In the genomic region with DNA sequence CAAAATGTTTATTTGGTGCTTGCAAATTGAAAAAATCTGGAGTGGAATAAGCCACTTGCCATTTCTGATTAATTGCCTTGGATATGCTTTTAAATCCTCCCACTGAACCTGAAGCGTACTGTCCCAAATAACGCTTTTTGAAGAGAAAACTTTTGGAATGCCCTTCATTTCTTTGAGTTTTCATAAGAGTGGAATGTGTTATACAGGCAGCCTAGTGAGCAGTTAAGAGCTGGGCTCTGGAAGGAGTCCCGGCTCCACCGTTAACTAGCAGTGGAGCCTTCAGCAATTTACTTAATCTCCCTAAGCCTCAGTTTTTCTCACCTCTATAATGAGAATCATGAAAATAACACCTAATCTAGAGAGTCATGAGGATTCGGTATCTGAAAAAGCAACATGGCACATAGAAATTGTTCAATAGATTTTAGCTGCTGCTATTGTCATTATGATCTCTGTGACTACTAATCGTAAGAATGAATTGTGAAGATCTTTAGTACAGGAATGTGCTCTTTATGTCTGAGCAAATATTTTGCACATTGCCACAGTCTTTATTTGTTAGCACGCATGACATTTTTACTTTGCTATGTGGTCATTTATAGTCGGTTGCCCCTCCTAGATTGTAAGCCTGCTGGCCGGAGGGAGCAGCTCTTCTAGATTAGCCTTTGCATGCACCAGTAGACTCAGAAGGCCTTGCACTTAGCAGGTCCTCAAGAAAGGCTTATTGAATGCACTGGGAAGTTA, we compare ENCODE assay signal across 19 cellular contexts. TPM values are rescaled to one million over a fixed set of nuclear protein-coding genes. Genes with fewer than 3 reads are reported as not detected.
DNase-seq lines count a peak whose midpoint lies in the region; ATAC-seq, FAIRE-seq and TF ChIP-seq lines count a peak whose summit lies in the region.
"Had no signal": no experiment of that assay in that cellular context is flagged by ENCODE, and none has a peak within 500 bp of the region (broad histone marks: within the 10 kb centered on the region; RNA-seq: fewer than 3 reads in every experiment).

No MANE protein-coding gene starts in this region.

- H3K36me3 Mint-ChIP-seq in GM23338 (ENCODE audit: low read depth), result no peaks in the 10 kb centered on the region
- no peaks in the 10 kb centered on the region for H3K36me3 Mint-ChIP-seq in brain
- H3K36me3 Mint-ChIP-seq: CD8-positive, alpha-beta memory T cell had no signal

- WGBS in pancreas, 2 donors, result 88 to 93% methylated on average over 9 of the region's 9 CpGs

- no peaks in the 10 kb centered on the region for H3K9me3 ChIP-seq in pancreas
- H3K9me3 ChIP-seq: BLaER1 had no signal

- no peaks in the 10 kb centered on the region for H3K9me3 Mint-ChIP-seq in GM23338
- H3K9me3 Mint-ChIP-seq in brain, result no peaks in the 10 kb centered on the region
- H3K9me3 Mint-ChIP-seq: CD8-positive, alpha-beta memory T cell had no signal

- H3K4me2 ChIP-seq in GM23338, result no peak overlapping the region
- H3K4me2 ChIP-seq: BLaER1 had no signal

- H3K4me1 Mint-ChIP-seq in GM23338, result peaks cover 5% of the 10 kb centered on the region
- H3K4me1 Mint-ChIP-seq in brain, result peaks cover 21% of the 10 kb centered on the region
- H3K4me1 Mint-ChIP-seq: CD8-positive, alpha-beta memory T cell had no signal

- H3K36me3 ChIP-seq in GM23338 (ENCODE audit: insufficient read depth) (no peaks in the 10 kb centered on the region), pancreas (no peaks in the 10 kb centered on the region)
- H3K36me3 ChIP-seq: BLaER1 had no signal

- DNase-seq in AG09309 (ENCODE audit: low read depth) (peak; percentile 67), GM23338 (ENCODE audit: low spot score) (no peak), retinal pigment epithelial cell (ENCODE audit: low read depth) (peak; percentile 66), activated gamma-delta T cell treated with Interleukin-2 at 50 U/mL for 16 hours (no peak), pancreas (no peak), foreskin melanocyte (no peak)
- no peak for DNase-seq in activated T-cell treated with anti-CD3 and anti-CD28 coated beads, Interleukin-2, amount 50 U/mL, for 48 hours
- DNase-seq: CD8-positive, alpha-beta memory T cell; DMS 273 treated with DMSO at 0.1 percent for 48 hours; NCI-H1417 treated with DMSO at 0.1 percent for 48 hours; NCI-H2081 treated with DMSO at 0.1 percent for 48 hours; NCI-H226; NCI-H526 had no signal

- no peak overlapping the region for H3K4me3 Mint-ChIP-seq in GM23338
- H3K4me3 Mint-ChIP-seq in brain, result peak overlapping the region in 1 of 5 experiments; percentile 65

- no peaks in the 10 kb centered on the region for H3K27me3 Mint-ChIP-seq in GM23338 (ENCODE audit: insufficient read depth, low read depth, poor library complexity)
- no peaks in the 10 kb centered on the region for H3K27me3 Mint-ChIP-seq in brain

- H3F3A ChIP-seq in GM23338 (replicated peaks; ENCODE audit: low read depth), result no peaks in the 10 kb centered on the region

- no peaks in the 10 kb centered on the region for H4K20me1 ChIP-seq in GM23338 (replicated peaks; ENCODE audit: insufficient read depth)
- H4K20me1 ChIP-seq: BLaER1 had no signal

- H3K4me3 ChIP-seq in AG09309 (ENCODE audit: control insufficient read depth, low read depth, low read length) (no peak overlapping the region), GM23338 (no peak overlapping the region), retinal pigment epithelial cell (ENCODE audit: low read length) (no peak overlapping the region), pancreas (no peak overlapping the region)
- H3K4me3 ChIP-seq: BLaER1 had no signal

- no peaks in the 10 kb centered on the region for H3K9me2 ChIP-seq in GM23338 (ENCODE audit: insufficient read depth)

- intact Hi-C loops in pancreas (cut with DNase I), result no loop called here

- 0 out of 2 replicates have a peak overlapping the region, but pooled peaks have one; percentile 20 for H2AFZ ChIP-seq in GM23338

- H3K27me3 ChIP-seq in GM23338 (ENCODE audit: insufficient read depth), result no peaks in the 10 kb centered on the region
- no peaks in the 10 kb centered on the region for H3K27me3 ChIP-seq in pancreas
- H3K27me3 ChIP-seq: BLaER1 had no signal

- H3K79me2 ChIP-seq in GM23338 (replicated peaks; ENCODE audit: insufficient read depth), result no peaks in the 10 kb centered on the region

- H3K27ac ChIP-seq in GM23338 (ENCODE audit: low read depth) (no peak overlapping the region), pancreas (no peak overlapping the region)
- H3K27ac ChIP-seq: BLaER1, RWPE1 had no signal

- TF ChIP-seq CTCF in AG09309 (IDR thresholded peaks at IDR 0.05; ENCODE audit: control insufficient read depth, insufficient read depth, low read depth, low read length, missing control alignments) (peak; percentile 10), GM23338 (conservative IDR thresholded peaks at IDR 0.05; ENCODE audit: low read depth in 2 of 2) (no peak), brain (conservative IDR thresholded peaks at IDR 0.05) (no peak), retinal pigment epithelial cell (conservative IDR thresholded peaks at IDR 0.05; ENCODE audit: low read depth, low read length) (peak; percentile 10), pancreas (IDR thresholded peaks at IDR 0.05) (no peak)

- no peaks in the 10 kb centered on the region for H3K4me1 ChIP-seq in GM23338 (ENCODE audit: insufficient read depth)
- no peaks in the 10 kb centered on the region for H3K4me1 ChIP-seq in pancreas

- FAIRE-seq in pancreas (lab: Jason Lieb, UNC), result no peak
- FAIRE-seq: A204.1, GM18507, HTR-8/SVneo had no signal

- ATAC-seq in GM23338, result no peak; the same call in 2 of the 3 replicates
- ATAC-seq in pancreas, result no peak

- H3K27ac Mint-ChIP-seq in GM23338 (no peak overlapping the region), brain (peak overlapping the region in 4 of 5 experiments; percentile 1 to 79 (median 66))

TF ChIP-seq in GM23338, 12 proteins besides CTCF, POLR2A, EP300 and RAD21 (continues in another document):
- TF ChIP-seq, protein P1, sequence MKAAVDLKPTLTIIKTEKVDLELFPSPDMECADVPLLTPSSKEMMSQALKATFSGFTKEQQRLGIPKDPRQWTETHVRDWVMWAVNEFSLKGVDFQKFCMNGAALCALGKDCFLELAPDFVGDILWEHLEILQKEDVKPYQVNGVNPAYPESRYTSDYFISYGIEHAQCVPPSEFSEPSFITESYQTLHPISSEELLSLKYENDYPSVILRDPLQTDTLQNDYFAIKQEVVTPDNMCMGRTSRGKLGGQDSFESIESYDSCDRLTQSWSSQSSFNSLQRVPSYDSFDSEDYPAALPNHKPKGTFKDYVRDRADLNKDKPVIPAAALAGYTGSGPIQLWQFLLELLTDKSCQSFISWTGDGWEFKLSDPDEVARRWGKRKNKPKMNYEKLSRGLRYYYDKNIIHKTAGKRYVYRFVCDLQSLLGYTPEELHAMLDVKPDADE (IDR thresholded peaks at IDR 0.05), result no peak
- TF ChIP-seq, protein P2, sequence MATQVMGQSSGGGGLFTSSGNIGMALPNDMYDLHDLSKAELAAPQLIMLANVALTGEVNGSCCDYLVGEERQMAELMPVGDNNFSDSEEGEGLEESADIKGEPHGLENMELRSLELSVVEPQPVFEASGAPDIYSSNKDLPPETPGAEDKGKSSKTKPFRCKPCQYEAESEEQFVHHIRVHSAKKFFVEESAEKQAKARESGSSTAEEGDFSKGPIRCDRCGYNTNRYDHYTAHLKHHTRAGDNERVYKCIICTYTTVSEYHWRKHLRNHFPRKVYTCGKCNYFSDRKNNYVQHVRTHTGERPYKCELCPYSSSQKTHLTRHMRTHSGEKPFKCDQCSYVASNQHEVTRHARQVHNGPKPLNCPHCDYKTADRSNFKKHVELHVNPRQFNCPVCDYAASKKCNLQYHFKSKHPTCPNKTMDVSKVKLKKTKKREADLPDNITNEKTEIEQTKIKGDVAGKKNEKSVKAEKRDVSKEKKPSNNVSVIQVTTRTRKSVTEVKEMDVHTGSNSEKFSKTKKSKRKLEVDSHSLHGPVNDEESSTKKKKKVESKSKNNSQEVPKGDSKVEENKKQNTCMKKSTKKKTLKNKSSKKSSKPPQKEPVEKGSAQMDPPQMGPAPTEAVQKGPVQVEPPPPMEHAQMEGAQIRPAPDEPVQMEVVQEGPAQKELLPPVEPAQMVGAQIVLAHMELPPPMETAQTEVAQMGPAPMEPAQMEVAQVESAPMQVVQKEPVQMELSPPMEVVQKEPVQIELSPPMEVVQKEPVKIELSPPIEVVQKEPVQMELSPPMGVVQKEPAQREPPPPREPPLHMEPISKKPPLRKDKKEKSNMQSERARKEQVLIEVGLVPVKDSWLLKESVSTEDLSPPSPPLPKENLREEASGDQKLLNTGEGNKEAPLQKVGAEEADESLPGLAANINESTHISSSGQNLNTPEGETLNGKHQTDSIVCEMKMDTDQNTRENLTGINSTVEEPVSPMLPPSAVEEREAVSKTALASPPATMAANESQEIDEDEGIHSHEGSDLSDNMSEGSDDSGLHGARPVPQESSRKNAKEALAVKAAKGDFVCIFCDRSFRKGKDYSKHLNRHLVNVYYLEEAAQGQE (IDR thresholded peaks at IDR 0.05; ENCODE audit: unreplicated experiment), result no peak

RNA-seq across cellular contexts. Expression of a gene that starts 59.3 kb away (rescaled TPM):
- total RNA-seq in GM23338 (2014; rRNA removed; shearing (Covaris generic)), result 0.08 and 0.10 TPM in 2 replicates
- polyA plus RNA-seq in GM23338 (2016; fragmentation: Nextera tagmentation; extraction: Ambion mirVana), result 0.49 and 0.58 TPM in 2 replicates
- polyA plus RNA-seq in brain (ENCODE audit: insufficient read depth, low read depth, low replicate concordance), result 2.7 TPM
- total RNA-seq in pancreas, result 1 to 10 TPM; 3.1 to 7.2 (median 4.6) TPM
- polyA plus RNA-seq in pancreas, result 1 to 10 TPM; 1.8 to 4.4 TPM
- total RNA-seq: CD8-positive, alpha-beta memory T cell had no signal

Comparison
In these comparisons a context has a peak if more than half of its experiments do, and no peak if none do; other contexts are left out.
1. DNase-seq: peak in AG09309 (single experiment) and retinal pigment epithelial cell (single experiment); none in GM23338 (single experiment), activated gamma-delta T cell treated with Interleukin-2 at 50 U/mL for 16 hours (single experiment), pancreas (0 of 6), foreskin melanocyte (single experiment) and activated T-cell treated with anti-CD3 and anti-CD28 coated beads, Interleukin-2, amount 50 U/mL, for 48 hours (0 of 2).
2. CTCF ChIP-seq: peak in AG09309 (single experiment) and retinal pigment epithelial cell (single experiment); none in GM23338 (0 of 2), brain (0 of 2) and pancreas (0 of 4).